29 cellular contexts compared by ENCODE assay signal in genomic region chr15:93415576-93415975, GRCh38.
"Had no signal": no experiment of that assay in that cellular context is flagged by ENCODE, and none has a peak within 500 bp of the region (broad histone marks: within the 10 kb centered on the region; RNA-seq: fewer than 3 reads in every experiment).

No MANE protein-coding gene starts in this region.

- H3K4me3 Mint-ChIP-seq: naive B cell; naive thymus-derived CD8-positive, alpha-beta T cell; natural killer cell treated with Interleukin-12 subunit alpha and Interleukin-12 subunit beta and Interleukin-15 and Interleukin-18, amount 100 ng/mL, for 72 hours; nephron progenitor cell; neural crest cell; stimulated activated effector memory CD8-positive, alpha-beta T cell treated with anti-CD3 and anti-CD28 coated beads, Interleukin-12 subunit alpha, Interleukin-12 subunit beta, amount 100 ng/mL, for 72 hours; stimulated activated naive B cell treated with anti-CD40 and anti-IgM and Interleukin-4, amounts not matched to agents 10 μg/mL and 1 μg/mL and 100 μg/mL, for 72 hours; stimulated activated naive CD8-positive, alpha-beta T cell treated with anti-CD3 and anti-CD28 coated beads, Interleukin-15, Interleukin-2, amounts not matched to agents 100 ng/mL and 50 ng/mL, for 24 hours; type B pancreatic cell had no signal

- H3K27me3 Mint-ChIP-seq: naive B cell had no signal

- H3K9me3 Mint-ChIP-seq: nephron progenitor cell; stimulated activated effector memory CD8-positive, alpha-beta T cell treated with anti-CD3 and anti-CD28 coated beads, Interleukin-12 subunit alpha, Interleukin-12 subunit beta, amount 100 ng/mL, for 72 hours; stimulated activated naive CD8-positive, alpha-beta T cell treated with anti-CD3 and anti-CD28 coated beads, Interleukin-15, Interleukin-2, amounts not matched to agents 100 ng/mL and 50 ng/mL, for 24 hours had no signal

- H3K4me1 ChIP-seq: pancreas, prostate gland, right lobe of liver, sigmoid colon, suprapubic skin, testis, tibial artery, transverse colon, upper lobe of right lung, uterus had no signal

- H3K36me3 Mint-ChIP-seq: naive B cell; naive thymus-derived CD8-positive, alpha-beta T cell; natural killer cell treated with Interleukin-12 subunit alpha and Interleukin-12 subunit beta and Interleukin-15 and Interleukin-18, amount 100 ng/mL, for 72 hours; stimulated activated effector memory CD8-positive, alpha-beta T cell treated with anti-CD3 and anti-CD28 coated beads, Interleukin-12 subunit alpha, Interleukin-12 subunit beta, amount 100 ng/mL, for 72 hours; stimulated activated naive B cell treated with anti-CD40 and anti-IgM and Interleukin-4, amounts not matched to agents 10 μg/mL and 1 μg/mL and 100 μg/mL, for 72 hours; type B pancreatic cell had no signal

- H3K36me3 ChIP-seq: neutrophil, pancreas, prostate gland, right lobe of liver, sigmoid colon, suprapubic skin, tibial artery, transverse colon, upper lobe of right lung, uterus had no signal

- H3K4me3 ChIP-seq: pancreas, prostate gland, right lobe of liver, sigmoid colon, suprapubic skin, testis, tibial artery, transverse colon, upper lobe of right lung, uterus had no signal

- H3K9me3 ChIP-seq: neutrophil, pancreas, prostate gland, right lobe of liver, sigmoid colon, suprapubic skin, testis, tibial artery, transverse colon, upper lobe of right lung, uterus had no signal

- H3K4me1 Mint-ChIP-seq: naive B cell; naive thymus-derived CD8-positive, alpha-beta T cell; stimulated activated effector memory CD8-positive, alpha-beta T cell treated with anti-CD3 and anti-CD28 coated beads, Interleukin-12 subunit alpha, Interleukin-12 subunit beta, amount 100 ng/mL, for 72 hours; stimulated activated naive B cell treated with anti-CD40 and anti-IgM and Interleukin-4, amounts not matched to agents 10 μg/mL and 1 μg/mL and 100 μg/mL, for 72 hours had no signal

- H3K27me3 ChIP-seq: pancreas, right lobe of liver, sigmoid colon, suprapubic skin, testis, transverse colon, upper lobe of right lung, uterus had no signal

- FAIRE-seq: pancreas, small intestine had no signal

- DNase-seq: naive B cell; naive thymus-derived CD8-positive, alpha-beta T cell; nephron progenitor cell; nucleus accumbens; pancreas; right cardiac atrium; right lobe of liver; sigmoid colon; small intestine; stimulated activated CD4-positive, alpha-beta T cell treated with anti-CD3 and anti-CD28 coated beads, Interleukin-15, amount 100 ng/mL, for 24 hours; stimulated activated CD4-positive, alpha-beta T cell treated with anti-CD3 and anti-CD28 coated beads, Interleukin-2, amount 100 ng/mL, for 24 hours; stimulated activated CD4-positive, alpha-beta T cell treated with anti-CD3 and anti-CD28 coated beads, Interleukin-2, amount 100 ng/mL, for 48 hours; stimulated activated CD4-positive, alpha-beta T cell treated with anti-CD3 and anti-CD28 coated beads, Interleukin-4, amount 100 ng/mL, for 24 hours; stimulated activated naive B cell treated with anti-CD40 and anti-IgM and Interleukin-4, amounts not matched to agents 10 μg/mL and 1 μg/mL and 100 μg/mL, for 72 hours; stimulated activated naive CD4-positive, alpha-beta T cell treated with Interleukin-2 at 50 U/mL for 16 hours; substantia nigra; testis; tibial artery; transverse colon; upper lobe of right lung; uterus had no signal

- H3K27ac Mint-ChIP-seq: naive thymus-derived CD8-positive, alpha-beta T cell; natural killer cell treated with Interleukin-12 subunit alpha and Interleukin-12 subunit beta and Interleukin-15 and Interleukin-18, amount 100 ng/mL, for 72 hours; nephron progenitor cell; stimulated activated effector memory CD8-positive, alpha-beta T cell treated with anti-CD3 and anti-CD28 coated beads, Interleukin-12 subunit alpha, Interleukin-12 subunit beta, amount 100 ng/mL, for 72 hours; stimulated activated naive B cell treated with anti-CD40 and anti-IgM and Interleukin-4, amounts not matched to agents 10 μg/mL and 1 μg/mL and 100 μg/mL, for 72 hours; stimulated activated naive CD8-positive, alpha-beta T cell treated with anti-CD3 and anti-CD28 coated beads, Interleukin-15, Interleukin-2, amounts not matched to agents 100 ng/mL and 50 ng/mL, for 24 hours had no signal

- H3K27ac ChIP-seq: neutrophil, pancreas, prostate gland, right lobe of liver, sigmoid colon, suprapubic skin, testis, tibial artery, transverse colon, upper lobe of right lung, uterus had no signal
